In the genomic region with DNA sequence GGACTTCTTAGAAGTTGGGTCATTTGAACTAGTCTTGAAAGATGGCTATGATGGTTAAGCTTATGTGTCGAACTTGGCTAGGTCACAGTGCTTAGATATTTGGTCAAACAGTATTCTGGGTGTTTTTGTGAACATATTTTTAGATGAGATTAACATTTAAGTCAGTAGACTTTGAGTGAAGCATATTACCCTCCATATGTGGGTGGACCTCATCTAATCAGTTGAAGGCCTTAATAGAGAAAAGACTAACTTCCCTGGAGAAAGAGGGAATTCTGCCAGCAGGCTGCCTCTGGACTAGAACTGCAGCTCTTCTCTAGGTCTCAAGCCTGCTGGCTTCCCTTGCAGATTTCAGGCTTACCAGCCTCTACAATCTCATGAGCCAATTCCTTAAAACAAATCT, we compare ENCODE assay signal across 32 cellular contexts.
"Had no signal": no experiment of that assay in that cellular context is flagged by ENCODE, and none has a peak within 500 bp of the region (broad histone marks: within the 10 kb centered on the region; RNA-seq: fewer than 3 reads in every experiment).

No MANE protein-coding gene starts in this region.

- H3K9me3 ChIP-seq: adrenal gland, ascending aorta, body of pancreas, breast epithelium had no signal

- H3K4me1 ChIP-seq: breast epithelium had no signal

- DNase-seq: activated effector memory CD4-positive, alpha-beta T cell treated with anti-CD3 and anti-CD28 coated beads, Interleukin-2, amount 50 U/mL, for 16 hours; activated effector memory CD4-positive, alpha-beta T cell treated with Interleukin-2 at 50 U/mL for 16 hours; activated gamma-delta T cell; activated gamma-delta T cell treated with Interleukin-2 at 50 U/mL for 16 hours; activated naive CD4-positive, alpha-beta T cell; activated naive CD4-positive, alpha-beta T cell treated with anti-CD3 and anti-CD28 coated beads for 36 hours; activated naive CD4-positive, alpha-beta T cell treated with anti-CD3 and anti-CD28 coated beads, Interleukin-2, amount 10 ng/mL, durations not matched to agents 7 days and 5 days; activated naive CD4-positive, alpha-beta T cell treated with anti-CD3 and anti-CD28 coated beads, Interleukin-2, amount 50 U/mL, for 16 hours; activated naive CD4-positive, alpha-beta T cell treated with Interleukin-2 at 50 U/mL for 16 hours; activated naive CD8-positive, alpha-beta T cell treated with anti-CD3 and anti-CD28 coated beads for 36 hours; activated naive CD8-positive, alpha-beta T cell treated with anti-CD3 and anti-CD28 coated beads, Interleukin-2, amount 10 ng/mL, durations not matched to agents 7 days and 5 days; activated naive CD8-positive, alpha-beta T cell treated with anti-CD3 and anti-CD28 coated beads, Interleukin-2, amount 50 U/mL, for 24 hours; activated T-cell treated with anti-CD3 and anti-CD28 coated beads, Interleukin-2, amount 50 U/mL, for 24 hours; activated T-cell treated with anti-CD3 and anti-CD28 coated beads, Interleukin-2, amount 50 U/mL, for 4 hours; activated T-cell treated with anti-CD3 and anti-CD28 coated beads, Interleukin-2, amount 50 U/mL, for 48 hours; activated T-cell treated with anti-CD3 and anti-CD28 coated beads, Interleukin-2, amount 50 U/mL, for 72 hours; adrenal gland; amygdala; anterior cingulate cortex; aorta; body of pancreas; brain microvascular endothelial cell; caudate nucleus; central memory CD4-positive, alpha-beta T cell; cerebellar nuclear complex had no signal

- H3K36me3 ChIP-seq: adrenal gland, brain microvascular endothelial cell, breast epithelium, cardiac muscle cell had no signal

- H3K27me3 ChIP-seq: adrenal gland, ascending aorta, body of pancreas, brain microvascular endothelial cell, breast epithelium, cardiac muscle cell had no signal

- ATAC-seq: activated naive CD4-positive, alpha-beta T cell treated with anti-CD3 and anti-CD28 coated beads, Interleukin-2, amount 50 U/mL, for 72 hours; activated naive CD8-positive, alpha-beta T cell treated with anti-CD3 and anti-CD28 coated beads, Interleukin-2, amount 50 U/mL, for 24 hours; activated T-cell treated with anti-CD3 and anti-CD28 coated beads, Interleukin-2, amount 50 U/mL, for 4 hours; activated T-cell treated with anti-CD3 and anti-CD28 coated beads, Interleukin-2, amount 50 U/mL, for 72 hours; activated T-helper 17 cell treated with anti-CD3 and anti-CD28 coated beads, Interleukin-2, amount 50 U/mL, for 72 hours; body of pancreas had no signal

- H3K27ac ChIP-seq: adrenal gland, body of pancreas, brain microvascular endothelial cell, breast epithelium, cardiac muscle cell had no signal

- H3K4me3 ChIP-seq: adrenal gland, ascending aorta, body of pancreas, breast epithelium, cardiac muscle cell had no signal

- FAIRE-seq: astrocyte, bronchial epithelial cell had no signal
